In the genomic region with DNA sequence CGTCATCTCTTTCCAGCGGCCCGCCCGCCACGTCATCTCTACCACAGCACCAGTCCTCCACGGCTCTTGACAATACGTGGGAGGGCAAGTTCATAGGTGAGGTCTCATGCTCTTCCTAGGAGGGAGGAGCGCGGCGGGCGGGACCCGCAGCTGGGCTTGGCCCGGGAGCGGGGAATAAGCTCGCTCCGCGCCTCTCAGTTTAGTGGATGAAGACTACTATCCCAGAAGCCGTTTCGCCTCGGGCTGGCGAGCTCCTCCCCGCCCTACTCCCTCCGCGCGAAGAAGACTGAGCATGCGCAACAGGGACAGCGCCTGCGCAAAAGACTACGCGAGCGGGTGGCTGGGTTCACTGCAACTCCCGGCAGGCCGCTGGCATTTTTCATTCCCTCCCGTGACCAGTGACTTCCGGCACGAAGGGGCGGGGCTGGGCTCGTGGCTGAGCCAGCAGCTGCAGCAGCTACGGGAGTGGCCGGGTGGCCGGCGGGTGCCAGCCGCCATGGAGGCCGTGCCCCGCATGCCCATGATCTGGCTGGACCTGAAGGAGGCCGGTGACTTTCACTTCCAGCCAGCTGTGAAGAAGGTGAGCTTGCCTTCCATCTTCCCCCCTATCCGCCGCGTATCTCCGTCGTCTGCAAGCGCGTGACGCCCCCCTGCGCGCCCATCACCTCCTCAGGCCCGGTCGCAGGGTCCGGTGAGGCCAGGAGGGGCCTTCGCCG, we compare ENCODE assay signal across 1 cellular context.
TF ChIP-seq lines count a peak whose summit lies in the region.

A gene with protein sequence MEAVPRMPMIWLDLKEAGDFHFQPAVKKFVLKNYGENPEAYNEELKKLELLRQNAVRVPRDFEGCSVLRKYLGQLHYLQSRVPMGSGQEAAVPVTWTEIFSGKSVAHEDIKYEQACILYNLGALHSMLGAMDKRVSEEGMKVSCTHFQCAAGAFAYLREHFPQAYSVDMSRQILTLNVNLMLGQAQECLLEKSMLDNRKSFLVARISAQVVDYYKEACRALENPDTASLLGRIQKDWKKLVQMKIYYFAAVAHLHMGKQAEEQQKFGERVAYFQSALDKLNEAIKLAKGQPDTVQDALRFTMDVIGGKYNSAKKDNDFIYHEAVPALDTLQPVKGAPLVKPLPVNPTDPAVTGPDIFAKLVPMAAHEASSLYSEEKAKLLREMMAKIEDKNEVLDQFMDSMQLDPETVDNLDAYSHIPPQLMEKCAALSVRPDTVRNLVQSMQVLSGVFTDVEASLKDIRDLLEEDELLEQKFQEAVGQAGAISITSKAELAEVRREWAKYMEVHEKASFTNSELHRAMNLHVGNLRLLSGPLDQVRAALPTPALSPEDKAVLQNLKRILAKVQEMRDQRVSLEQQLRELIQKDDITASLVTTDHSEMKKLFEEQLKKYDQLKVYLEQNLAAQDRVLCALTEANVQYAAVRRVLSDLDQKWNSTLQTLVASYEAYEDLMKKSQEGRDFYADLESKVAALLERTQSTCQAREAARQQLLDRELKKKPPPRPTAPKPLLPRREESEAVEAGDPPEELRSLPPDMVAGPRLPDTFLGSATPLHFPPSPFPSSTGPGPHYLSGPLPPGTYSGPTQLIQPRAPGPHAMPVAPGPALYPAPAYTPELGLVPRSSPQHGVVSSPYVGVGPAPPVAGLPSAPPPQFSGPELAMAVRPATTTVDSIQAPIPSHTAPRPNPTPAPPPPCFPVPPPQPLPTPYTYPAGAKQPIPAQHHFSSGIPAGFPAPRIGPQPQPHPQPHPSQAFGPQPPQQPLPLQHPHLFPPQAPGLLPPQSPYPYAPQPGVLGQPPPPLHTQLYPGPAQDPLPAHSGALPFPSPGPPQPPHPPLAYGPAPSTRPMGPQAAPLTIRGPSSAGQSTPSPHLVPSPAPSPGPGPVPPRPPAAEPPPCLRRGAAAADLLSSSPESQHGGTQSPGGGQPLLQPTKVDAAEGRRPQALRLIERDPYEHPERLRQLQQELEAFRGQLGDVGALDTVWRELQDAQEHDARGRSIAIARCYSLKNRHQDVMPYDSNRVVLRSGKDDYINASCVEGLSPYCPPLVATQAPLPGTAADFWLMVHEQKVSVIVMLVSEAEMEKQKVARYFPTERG (N-terminal part only) (plus strand): TSS at position 421 of the 716 bp plus-strand sequence. CDS start 76 bp downstream, at position 497.

TF ChIP-seq in SK-N-SH, 30 proteins besides CTCF, POLR2A, EP300 and RAD21 (continued from another document):
- TF ChIP-seq, protein P1, sequence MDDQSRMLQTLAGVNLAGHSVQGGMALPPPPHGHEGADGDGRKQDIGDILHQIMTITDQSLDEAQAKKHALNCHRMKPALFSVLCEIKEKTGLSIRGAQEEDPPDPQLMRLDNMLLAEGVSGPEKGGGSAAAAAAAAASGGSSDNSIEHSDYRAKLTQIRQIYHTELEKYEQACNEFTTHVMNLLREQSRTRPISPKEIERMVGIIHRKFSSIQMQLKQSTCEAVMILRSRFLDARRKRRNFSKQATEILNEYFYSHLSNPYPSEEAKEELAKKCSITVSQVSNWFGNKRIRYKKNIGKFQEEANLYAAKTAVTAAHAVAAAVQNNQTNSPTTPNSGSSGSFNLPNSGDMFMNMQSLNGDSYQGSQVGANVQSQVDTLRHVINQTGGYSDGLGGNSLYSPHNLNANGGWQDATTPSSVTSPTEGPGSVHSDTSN (IDR thresholded peaks at IDR 0.05) = 0 out of 2 replicates have a peak, but pooled peaks have one; percentile 23
- TF ChIP-seq YY1 (IDR thresholded peaks at IDR 0.05; ENCODE audit: low read depth) (peak; percentile 74; the same call in 1 of the 2 replicates), TCF12 (IDR thresholded peaks at IDR 0.05) (no peak; the same call in 1 of the 2 replicates), MXI1 (IDR thresholded peaks at IDR 0.05; ENCODE audit: low read depth, low read length) (0 out of 2 replicates have a peak, but pooled peaks have one; percentile 16), SMC3 (IDR thresholded peaks at IDR 0.05; ENCODE audit: low read depth, low read length) (no peak), FOXM1 (IDR thresholded peaks at IDR 0.05; ENCODE audit: low read depth) (no peak), EZH2phosphoT487 (IDR thresholded peaks at IDR 0.05; ENCODE audit: borderline replicate concordance, low read depth) (no peak), RXRA (IDR thresholded peaks at IDR 0.05; ENCODE audit: borderline replicate concordance, low read depth) (no peak), GABPA (IDR thresholded peaks at IDR 0.05; ENCODE audit: low read depth) (peak; percentile 82), CHD2 (IDR thresholded peaks at IDR 0.05; ENCODE audit: low read length, partially characterized antibody) (peak; percentile 81), MEF2A (IDR thresholded peaks at IDR 0.05; ENCODE audit: borderline replicate concordance, low read depth) (no peak), RCOR1 (IDR thresholded peaks at IDR 0.05; ENCODE audit: low read length) (no peak), ZBTB33 (IDR thresholded peaks at IDR 0.05; ENCODE audit: borderline replicate concordance, low read depth) (no peak), TEAD4 (IDR thresholded peaks at IDR 0.05; ENCODE audit: borderline replicate concordance, insufficient read depth) (no peak), TAF1 (IDR thresholded peaks at IDR 0.05; ENCODE audit: borderline replicate concordance, low read depth, low read length) (peak; percentile 59), FOSL2 (IDR thresholded peaks at IDR 0.05; ENCODE audit: borderline replicate concordance, low read depth) (no peak)
- TF ChIP-seq, protein P2, sequence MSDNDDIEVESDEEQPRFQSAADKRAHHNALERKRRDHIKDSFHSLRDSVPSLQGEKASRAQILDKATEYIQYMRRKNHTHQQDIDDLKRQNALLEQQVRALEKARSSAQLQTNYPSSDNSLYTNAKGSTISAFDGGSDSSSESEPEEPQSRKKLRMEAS (IDR thresholded peaks at IDR 0.05; ENCODE audit: low read depth) = peak; percentile 93
